13 cellular contexts compared by ENCODE assay signal in the genomic region with DNA sequence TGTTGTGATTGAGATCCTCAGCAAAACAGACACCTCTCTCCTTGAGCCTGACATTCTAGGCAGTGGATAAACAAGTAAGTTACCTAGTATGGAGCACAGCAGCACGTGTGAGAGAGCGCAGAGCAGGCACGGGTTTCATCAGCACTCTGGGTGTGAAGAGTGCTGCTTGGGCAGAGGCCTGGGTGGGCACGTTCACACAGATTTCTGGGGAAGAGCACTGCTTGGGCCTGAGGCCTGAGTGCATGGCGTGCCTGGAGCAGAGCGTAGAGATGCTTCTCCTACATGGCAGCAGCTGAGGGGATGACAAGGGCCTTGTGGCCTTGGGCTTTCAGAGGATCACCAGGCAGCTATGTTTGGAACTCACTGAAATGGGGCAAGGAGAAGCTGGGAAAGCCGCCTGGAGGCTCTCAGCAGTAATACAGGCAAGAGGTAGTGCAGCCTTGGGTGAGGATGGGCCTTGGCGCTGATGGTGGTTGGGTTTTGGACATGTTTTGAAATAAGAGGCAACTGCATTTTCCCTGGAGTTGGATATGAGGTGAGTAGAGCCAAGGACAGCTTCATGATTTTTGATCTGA. TPM values are rescaled to one million over a fixed set of nuclear protein-coding genes. Genes with fewer than 3 reads are reported as not detected.
A peak's percentile ranks its signal among the peaks of the same experiment; 100 is the strongest.
DNase-seq lines count a peak whose midpoint lies in the region; ATAC-seq, FAIRE-seq and TF ChIP-seq lines count a peak whose summit lies in the region.
"Had no signal": no experiment of that assay in that cellular context is flagged by ENCODE, and none has a peak within 500 bp of the region (broad histone marks: within the 10 kb centered on the region; RNA-seq: fewer than 3 reads in every experiment).

No MANE protein-coding gene starts in this region.

- intact Hi-C loops in activated CD8-positive, alpha-beta T cell treated with anti-CD3 and anti-CD28 coated beads for 36 hours (cut with micrococcal nuclease), result no loop called here

- H3K9me2 ChIP-seq in GM23248 (ENCODE audit: insufficient read depth), result no peaks in the 10 kb centered on the region

- H3K4me2 ChIP-seq in GM23248 (ENCODE audit: unreplicated experiment), result no peak overlapping the region

- no peak for DNase-seq in AG09309 (ENCODE audit: low read depth)
- DNase-seq in GM23248, result peak; percentile 45
- DNase-seq in bronchial epithelial cell (ENCODE audit: low read depth), result no peak
- DNase-seq in memory B cell (ENCODE audit: low spot score in 2 of 2), result no peak
- DNase-seq in activated CD8-positive, alpha-beta T cell treated with anti-CD3 and anti-CD28 coated beads for 36 hours, result no peak
- no peak for DNase-seq in HK-2 (ENCODE audit: unreplicated experiment)
- DNase-seq: IMR-90, NCI-H146, nucleus accumbens had no signal

- H3K4me1 Mint-ChIP-seq in memory B cell, result peaks cover 12% of the 10 kb centered on the region
- peaks cover 3% of the 10 kb centered on the region for H3K4me1 Mint-ChIP-seq in activated CD8-positive, alpha-beta T cell treated with anti-CD3 and anti-CD28 coated beads for 36 hours (ENCODE audit: low read depth)

- H3K9me3 Mint-ChIP-seq in memory B cell, result no peaks in the 10 kb centered on the region
- no peaks in the 10 kb centered on the region for H3K9me3 Mint-ChIP-seq in activated CD8-positive, alpha-beta T cell treated with anti-CD3 and anti-CD28 coated beads for 36 hours

- TF ChIP-seq CTCF in AG09309 (IDR thresholded peaks at IDR 0.05; ENCODE audit: control insufficient read depth, insufficient read depth, low read depth, low read length, missing control alignments) (peak; percentile 5), bronchial epithelial cell (IDR thresholded peaks at IDR 0.05; ENCODE audit: insufficient read depth, low read length, severe bottlenecking) (peak; percentile 12)
- no peak for TF ChIP-seq CTCF in activated CD8-positive, alpha-beta T cell treated with anti-CD3 and anti-CD28 coated beads for 36 hours (IDR thresholded peaks at IDR 0.05)

- WGBS in GM23248 (ENCODE audit: low coverage in 1 of 2, low lambda C conversion rate in 2 of 2, missing lambda C conversion rate in 2 of 2), 2 experiments, result 80 to 84% methylated on average over 8 of the region's 8 CpGs

- H3F3A ChIP-seq in GM23248 (ENCODE audit: insufficient read depth), result 0 out of 2 replicates have a peak, but pooled peaks cover under 1% of the 10 kb centered on the region

- no peak overlapping the region for H3K9ac ChIP-seq in GM23248

- ATAC-seq in memory B cell (ENCODE audit: low read depth) (no peak), HG03025 (IDR thresholded peaks at IDR 0.05; ENCODE audit: low FRiP score, unreplicated experiment) (no peak), HG03442 (IDR thresholded peaks at IDR 0.05; ENCODE audit: unreplicated experiment) (no peak)
- no peak for ATAC-seq in activated CD8-positive, alpha-beta T cell treated with anti-CD3 and anti-CD28 coated beads for 36 hours
- ATAC-seq: gastrocnemius medialis had no signal

- peaks cover 4% of the 10 kb centered on the region; the same call in 1 of the 2 replicates for H3K4me1 ChIP-seq in GM23248 (ENCODE audit: insufficient read depth)

- H3K27me3 ChIP-seq in GM23248 (replicated peaks; ENCODE audit: insufficient read depth) (no peaks in the 10 kb centered on the region), bronchial epithelial cell (ENCODE audit: control insufficient read depth, insufficient read depth, low read length) (no peaks in the 10 kb centered on the region)
- H3K27me3 ChIP-seq: gastrocnemius medialis had no signal

- no peaks in the 10 kb centered on the region for H4K20me1 ChIP-seq in GM23248 (ENCODE audit: insufficient read depth)

- no peak overlapping the region for H2AFZ ChIP-seq in GM23248

- H3K27ac ChIP-seq in GM23248, result no peak overlapping the region
- H3K27ac ChIP-seq: C4-2B, gastrocnemius medialis had no signal

- in situ Hi-C loops in GM23248 (cut with MboI), result no loop called here

- H3K79me2 ChIP-seq in GM23248 (ENCODE audit: insufficient read depth), result peaks cover 40% of the 10 kb centered on the region

- CTCF ChIA-PET in activated CD8-positive, alpha-beta T cell treated with anti-CD3 and anti-CD28 coated beads for 36 hours (lab: Charles Lee), result interaction anchor here (0.9 to 4.3 kb wide), 2 partner anchors 14 to 42 kb away, joined by 3 to 19 read pairs; no protein-coding TSS in a partner anchor

- H3K27me3 Mint-ChIP-seq in memory B cell, result no peaks in the 10 kb centered on the region
- no peaks in the 10 kb centered on the region for H3K27me3 Mint-ChIP-seq in activated CD8-positive, alpha-beta T cell treated with anti-CD3 and anti-CD28 coated beads for 36 hours

- H3K4me3 Mint-ChIP-seq in memory B cell, result no peak overlapping the region
- no peak overlapping the region for H3K4me3 Mint-ChIP-seq in activated CD8-positive, alpha-beta T cell treated with anti-CD3 and anti-CD28 coated beads for 36 hours

- POLR2A ChIA-PET in activated CD8-positive, alpha-beta T cell treated with anti-CD3 and anti-CD28 coated beads for 36 hours (lab: Charles Lee), result interaction anchor here (1.4 kb wide), 1 partner anchor 25 kb away, joined by 4 read pairs; no protein-coding TSS in a partner anchor

- H3K9me3 ChIP-seq in GM23248 (ENCODE audit: low read depth), result no peaks in the 10 kb centered on the region
- H3K9me3 ChIP-seq: gastrocnemius medialis had no signal

- H3K36me3 ChIP-seq in GM23248 (ENCODE audit: low read depth), result peaks cover 42% of the 10 kb centered on the region
- peaks cover 29% of the 10 kb centered on the region for H3K36me3 ChIP-seq in bronchial epithelial cell (ENCODE audit: control insufficient read depth, insufficient read depth, low read length)

- peak; percentile 28 for FAIRE-seq in bronchial epithelial cell (lab: Jason Lieb, UNC)

- no peak overlapping the region for H3K4me3 ChIP-seq in AG09309 (ENCODE audit: control insufficient read depth, low read depth, low read length)
- no peak overlapping the region for H3K4me3 ChIP-seq in GM23248
- no peak overlapping the region for H3K4me3 ChIP-seq in bronchial epithelial cell (ENCODE audit: low read depth, low read length)
- H3K4me3 ChIP-seq: gastrocnemius medialis had no signal

- peaks cover 28% of the 10 kb centered on the region for H3K36me3 Mint-ChIP-seq in memory B cell
- peaks cover 25% of the 10 kb centered on the region for H3K36me3 Mint-ChIP-seq in activated CD8-positive, alpha-beta T cell treated with anti-CD3 and anti-CD28 coated beads for 36 hours (ENCODE audit: low read depth)

- H3K27ac Mint-ChIP-seq in memory B cell, result peak overlapping the region; percentile 75
- no peak overlapping the region for H3K27ac Mint-ChIP-seq in activated CD8-positive, alpha-beta T cell treated with anti-CD3 and anti-CD28 coated beads for 36 hours

RNA-seq across cellular contexts. Expression of a gene that starts 17.6 kb away (rescaled TPM):
- total RNA-seq in GM23248 (2014; rRNA removed; shearing (Covaris generic)), result 18.5 and 27.2 TPM in 2 replicates
- polyA plus RNA-seq in GM23248 (2016; fragmentation: Nextera tagmentation; extraction: Ambion mirVana), result 28.0 and 32.2 TPM in 2 replicates
- total RNA-seq in bronchial epithelial cell, result 31.3 and 50.8 TPM in 2 replicates
- total RNA-seq in activated CD8-positive, alpha-beta T cell treated with anti-CD3 and anti-CD28 coated beads for 36 hours, result 1 to 10 TPM; 5.8 to 9.1 TPM

RNA-seq across cellular contexts. Expression of a gene that starts 23.9 kb away (rescaled TPM):
- 13.2 and 15.0 TPM in 2 replicates for total RNA-seq in GM23248 (2014; rRNA removed; shearing (Covaris generic))
- polyA plus RNA-seq in GM23248 (2016; fragmentation: Nextera tagmentation; extraction: Ambion mirVana), result 12.7 and 13.3 TPM in 2 replicates
- 8.7 and 13.7 TPM in 2 replicates for total RNA-seq in bronchial epithelial cell
- 1 to 10 TPM; 9.9 TPM for total RNA-seq in activated CD8-positive, alpha-beta T cell treated with anti-CD3 and anti-CD28 coated beads for 36 hours

RNA-seq across cellular contexts. Expression of a gene that starts 57.4 kb away (rescaled TPM):
- 23.9 and 25.8 TPM in 2 replicates for total RNA-seq in GM23248 (2014; rRNA removed; shearing (Covaris generic))
- 28.6 and 29.1 TPM in 2 replicates for polyA plus RNA-seq in GM23248 (2016; fragmentation: Nextera tagmentation; extraction: Ambion mirVana)
- 41.5 and 42.9 TPM in 2 replicates for total RNA-seq in bronchial epithelial cell
- total RNA-seq in activated CD8-positive, alpha-beta T cell treated with anti-CD3 and anti-CD28 coated beads for 36 hours, result 10 to 100 TPM; 28.8 to 29.6 TPM

RNA-seq across cellular contexts. Expression of a gene that starts 57.7 kb away (rescaled TPM):
- total RNA-seq in GM23248 (2014; rRNA removed; shearing (Covaris generic)), result 28.9 and 45.8 TPM in 2 replicates
- 96.3 and 108 TPM in 2 replicates for polyA plus RNA-seq in GM23248 (2016; fragmentation: Nextera tagmentation; extraction: Ambion mirVana)
- total RNA-seq in bronchial epithelial cell, result 17.4 and 23.9 TPM in 2 replicates
- 10 to 100 TPM; 40.3 to 45.6 TPM for total RNA-seq in activated CD8-positive, alpha-beta T cell treated with anti-CD3 and anti-CD28 coated beads for 36 hours
